15 cellular contexts compared by ENCODE assay signal in genomic region chr3:129366312-129366831, GRCh38.
"Had no signal": no experiment of that assay in that cellular context is flagged by ENCODE, and none has a peak within 500 bp of the region (broad histone marks: within the 10 kb centered on the region; RNA-seq: fewer than 3 reads in every experiment).

No MANE protein-coding gene starts in this region.

- H2AFZ ChIP-seq: hepatocyte had no signal

- H3K36me3 ChIP-seq: ovary, sigmoid colon, tibial artery, WERI-Rb-1 had no signal

- H3K27ac ChIP-seq: hepatocyte, ovary, sigmoid colon, tibial artery, WERI-Rb-1 had no signal

- H3K4me2 ChIP-seq: hepatocyte had no signal

- H3K4me3 ChIP-seq: hepatocyte, ovary, sigmoid colon, tibial artery had no signal

- DNase-seq: activated CD4-positive, alpha-beta T cell treated with anti-CD3 and anti-CD28 coated beads, Interleukin-2, amount 50 U/mL, for 48 hours; activated CD8-positive, alpha-beta memory T cell treated with anti-CD3 and anti-CD28 coated beads, Interleukin-2, amount 10 ng/mL, durations not matched to agents 7 days and 5 days; activated naive CD4-positive, alpha-beta T cell treated with anti-CD3 and anti-CD28 coated beads, Interleukin-2, amount 10 ng/mL, durations not matched to agents 7 days and 5 days; activated T-cell treated with anti-CD3 and anti-CD28 coated beads, Interleukin-2, amount 50 U/mL, for 24 hours; dorsolateral prefrontal cortex; endodermal cell; islet precursor cell; ovary; sigmoid colon; stimulated activated CD4-positive, alpha-beta T cell treated with anti-CD3 and anti-CD28 coated beads, Interleukin-12 subunit alpha, Interleukin-12 subunit beta, amount 100 ng/mL, for 4 hours; stimulated activated CD4-positive, alpha-beta T cell treated with anti-CD3 and anti-CD28 coated beads, Interleukin-2, amount 100 ng/mL, for 24 hours; T-cell; tibial artery; WERI-Rb-1 had no signal

- H3K79me2 ChIP-seq: hepatocyte had no signal

- H3K9me3 ChIP-seq: ovary, sigmoid colon, tibial artery had no signal

- H3K27me3 ChIP-seq: dorsolateral prefrontal cortex, hepatocyte, ovary had no signal

- H3K4me1 ChIP-seq: sigmoid colon, tibial artery had no signal

- ATAC-seq: activated CD8-positive, alpha-beta memory T cell treated with anti-CD3 and anti-CD28 coated beads, Interleukin-2, amount 10 ng/mL, durations not matched to agents 7 days and 5 days; T-cell had no signal
